ENCODE assay signal across 1 cellular context in genomic region chr4:74205559-74205958, GRCh38.
TF ChIP-seq lines count a peak whose summit lies in the region.

No MANE protein-coding gene starts in this region.

TF ChIP-seq in K562, 482 proteins besides CTCF, POLR2A, EP300 and RAD21 (continued from another document):
- TF ChIP-seq, protein P1, sequence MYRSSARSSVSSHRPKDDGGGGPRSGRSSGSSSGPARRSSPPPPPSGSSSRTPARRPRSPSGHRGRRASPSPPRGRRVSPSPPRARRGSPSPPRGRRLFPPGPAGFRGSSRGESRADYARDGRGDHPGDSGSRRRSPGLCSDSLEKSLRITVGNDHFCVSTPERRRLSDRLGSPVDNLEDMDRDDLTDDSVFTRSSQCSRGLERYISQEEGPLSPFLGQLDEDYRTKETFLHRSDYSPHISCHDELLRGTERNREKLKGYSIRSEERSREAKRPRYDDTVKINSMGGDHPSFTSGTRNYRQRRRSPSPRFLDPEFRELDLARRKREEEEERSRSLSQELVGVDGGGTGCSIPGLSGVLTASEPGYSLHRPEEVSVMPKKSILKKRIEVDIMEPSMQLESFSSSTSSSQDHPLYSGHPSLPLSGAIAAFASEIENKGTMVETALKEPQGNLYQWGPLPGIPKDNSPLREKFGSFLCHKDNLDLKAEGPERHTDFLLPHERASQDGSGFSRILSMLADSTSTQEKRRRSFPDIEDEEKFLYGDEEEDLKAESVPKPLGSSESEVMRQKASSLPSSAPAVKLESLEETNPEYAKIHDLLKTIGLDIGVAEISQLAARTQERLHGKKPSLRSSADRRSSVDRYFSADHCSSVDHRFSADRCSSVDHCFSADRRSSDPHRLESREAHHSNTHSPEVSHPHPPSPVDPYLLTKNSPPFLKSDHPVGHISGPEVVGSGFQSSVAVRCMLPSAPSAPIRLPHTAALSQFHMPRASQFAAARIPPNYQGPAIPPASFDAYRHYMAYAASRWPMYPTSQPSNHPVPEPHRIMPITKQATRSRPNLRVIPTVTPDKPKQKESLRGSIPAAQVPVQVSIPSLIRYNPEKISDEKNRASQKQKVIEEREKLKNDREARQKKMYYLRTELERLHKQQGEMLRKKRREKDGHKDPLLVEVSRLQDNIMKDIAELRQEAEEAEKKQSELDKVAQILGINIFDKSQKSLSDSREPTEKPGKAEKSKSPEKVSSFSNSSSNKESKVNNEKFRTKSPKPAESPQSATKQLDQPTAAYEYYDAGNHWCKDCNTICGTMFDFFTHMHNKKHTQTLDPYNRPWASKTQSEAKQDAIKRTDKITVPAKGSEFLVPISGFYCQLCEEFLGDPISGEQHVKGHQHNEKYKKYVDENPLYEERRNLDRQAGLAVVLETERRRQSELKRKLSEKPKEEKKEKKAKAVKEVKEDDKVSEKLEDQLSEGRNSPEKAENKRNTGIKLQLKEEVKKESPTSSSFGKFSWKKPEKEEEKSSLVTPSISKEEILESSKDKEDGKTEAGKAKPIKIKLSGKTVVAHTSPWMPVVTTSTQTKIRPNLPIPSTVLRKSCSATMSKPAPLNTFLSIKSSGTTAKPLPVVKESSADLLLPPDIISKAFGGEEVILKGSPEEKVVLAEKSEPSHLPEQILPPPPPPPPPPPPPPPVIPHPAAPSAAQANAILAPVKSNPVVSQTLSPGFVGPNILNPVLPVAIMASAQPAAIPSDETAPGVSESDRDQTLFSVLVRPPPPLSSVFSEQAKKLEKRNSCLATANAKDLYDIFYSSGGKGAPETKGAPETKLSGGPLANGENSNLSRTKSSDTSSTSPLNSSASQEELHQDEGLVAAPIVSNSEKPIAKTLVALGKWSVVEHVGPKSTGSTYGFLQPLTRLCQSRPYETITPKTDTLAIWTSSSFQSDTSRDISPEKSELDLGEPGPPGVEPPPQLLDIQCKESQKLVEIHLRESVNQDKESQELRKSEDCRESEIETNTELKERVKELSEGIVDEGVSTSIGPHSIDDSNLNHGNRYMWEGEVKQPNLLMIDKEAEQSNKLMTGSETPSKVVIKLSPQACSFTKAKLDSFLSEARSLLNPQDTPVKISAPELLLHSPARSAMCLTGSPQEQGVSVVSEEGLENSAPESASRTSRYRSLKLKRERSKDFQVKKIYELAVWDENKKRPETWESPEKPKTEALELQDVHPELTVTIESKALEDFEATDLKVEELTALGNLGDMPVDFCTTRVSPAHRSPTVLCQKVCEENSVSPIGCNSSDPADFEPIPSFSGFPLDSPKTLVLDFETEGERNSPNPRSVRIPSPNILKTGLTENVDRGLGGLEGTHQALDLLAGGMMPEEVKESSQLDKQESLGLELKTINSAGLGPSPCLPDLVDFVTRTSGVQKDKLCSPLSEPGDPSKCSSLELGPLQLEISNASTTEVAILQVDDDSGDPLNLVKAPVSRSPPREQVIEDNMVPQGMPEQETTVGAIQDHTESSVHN (IDR thresholded peaks at IDR 0.05; ENCODE audit: borderline replicate concordance in 1 of 2, low read depth in 1 of 2) = no peak
- TF ChIP-seq, protein P2, sequence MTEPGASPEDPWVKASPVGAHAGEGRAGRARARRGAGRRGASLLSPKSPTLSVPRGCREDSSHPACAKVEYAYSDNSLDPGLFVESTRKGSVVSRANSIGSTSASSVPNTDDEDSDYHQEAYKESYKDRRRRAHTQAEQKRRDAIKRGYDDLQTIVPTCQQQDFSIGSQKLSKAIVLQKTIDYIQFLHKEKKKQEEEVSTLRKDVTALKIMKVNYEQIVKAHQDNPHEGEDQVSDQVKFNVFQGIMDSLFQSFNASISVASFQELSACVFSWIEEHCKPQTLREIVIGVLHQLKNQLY (CRISPR knock-in tag; conservative IDR thresholded peaks at IDR 0.05) = no peak
- TF ChIP-seq HIVEP1 (CRISPR knock-in tag; IDR thresholded peaks at IDR 0.05) (no peak), SRSF1 (IDR thresholded peaks at IDR 0.05; ENCODE audit: low read depth, low read length) (no peak), MGA (IDR thresholded peaks at IDR 0.05) (no peak), ZNF239 (CRISPR knock-in tag; IDR thresholded peaks at IDR 0.05) (no peak), RBM39 (optimal IDR thresholded peaks at IDR 0.05; ENCODE audit: low read depth, low read length) (no peak), NFE2L1 (tag; IDR thresholded peaks at IDR 0.05; ENCODE audit: borderline replicate concordance, low read depth) (no peak), RBM34 (IDR thresholded peaks at IDR 0.05; ENCODE audit: borderline replicate concordance, insufficient read depth, low read length) (no peak), ZNF766 (CRISPR knock-in tag; conservative IDR thresholded peaks at IDR 0.05) (no peak), ZBTB7A (IDR thresholded peaks at IDR 0.05; ENCODE audit: borderline replicate concordance, control insufficient read depth, low read depth, low read length) (no peak), HOMEZ (CRISPR knock-in tag; IDR thresholded peaks at IDR 0.05) (no peak), SP1 (CRISPR knock-in tag; IDR thresholded peaks at IDR 0.05) (no peak)
